ENCODE assay signal across 16 cellular contexts in genomic region chr3:25502233-25502632, GRCh38.
DNase-seq lines count a peak whose midpoint lies in the region; TF ChIP-seq lines count a peak whose summit lies in the region.
"Had no signal": no experiment of that assay in that cellular context is flagged by ENCODE, and none has a peak within 500 bp of the region (broad histone marks: within the 10 kb centered on the region; RNA-seq: fewer than 3 reads in every experiment).

No MANE protein-coding gene starts in this region.

- H3K4me1 Mint-ChIP-seq in H9 (peaks cover 6% of the 10 kb centered on the region in 2 experiments), endodermal cell (peaks cover 9% of the 10 kb centered on the region), progenitor cell of endocrine pancreas (ENCODE audit: low read depth) (peaks cover 9% of the 10 kb centered on the region)
- H3K4me1 Mint-ChIP-seq: B cell had no signal

- TF ChIP-seq CTCF in A673 (conservative IDR thresholded peaks at IDR 0.05; ENCODE audit: low read depth, low read length) (peak; percentile 38; the same call in 1 of the 2 replicates), H9 (conservative IDR thresholded peaks at IDR 0.05) (peak; percentile 39; the same call in 2 of the 3 replicates), endodermal cell (conservative IDR thresholded peaks at IDR 0.05) (peak; percentile 64), progenitor cell of endocrine pancreas (IDR thresholded peaks at IDR 0.05; ENCODE audit: unreplicated experiment) (peak; percentile 12)

- WGBS in H9 (ENCODE audit: extremely low coverage, insufficient read length, low lambda C conversion rate) = no CpG with 5 or more reads among the region's 1 CpG
- WGBS in endodermal cell (ENCODE audit: insufficient coverage in 1 of 2, insufficient read length in 1 of 2), 2 experiments = 89% methylated on average over 1 of the region's 1 CpG; no CpG with 5 or more reads in 1 of the 2 experiments

- H3K27me3 ChIP-seq in A673 (replicated peaks; ENCODE audit: insufficient read depth, low read depth, low read length, poor library complexity) (no peaks in the 10 kb centered on the region), H9 (ENCODE audit: insufficient read depth, low read length) (no peaks in the 10 kb centered on the region), endodermal cell (ENCODE audit: control insufficient read depth, insufficient read depth, low read length, poor library complexity, severe bottlenecking) (no peaks in the 10 kb centered on the region)

- no peak overlapping the region for H3T11ph ChIP-seq in H9 (ENCODE audit: low read length)

- no peak overlapping the region for H2BK15ac ChIP-seq in H9 (ENCODE audit: low read depth, low read length)

- no peak overlapping the region for H2BK120ac ChIP-seq in H9 (ENCODE audit: low read depth, low read length, poor library complexity, severe bottlenecking)

- H4K20me1 ChIP-seq in H9 (ENCODE audit: control insufficient read depth, insufficient read depth, insufficient read length) = no peaks in the 10 kb centered on the region

- H3K79me2 ChIP-seq in H9 (ENCODE audit: insufficient read depth, low read length) = no peaks in the 10 kb centered on the region

- no peaks in the 10 kb centered on the region for H3K79me1 ChIP-seq in H9 (ENCODE audit: insufficient read depth, low read depth, low read length, poor library complexity, severe bottlenecking)

- H3K36me3 Mint-ChIP-seq in H9 (ENCODE audit: insufficient read depth in 1 of 3, low read depth in 3 of 3) = no peaks in the 10 kb centered on the region
- H3K36me3 Mint-ChIP-seq in endodermal cell (ENCODE audit: low read depth) = peaks cover 56% of the 10 kb centered on the region
- peaks cover 45% of the 10 kb centered on the region for H3K36me3 Mint-ChIP-seq in progenitor cell of endocrine pancreas (ENCODE audit: insufficient read depth)

- no peak overlapping the region for H3K23ac ChIP-seq in H9 (ENCODE audit: insufficient read length, low read depth, low read length)

- no peak overlapping the region for H2BK5ac ChIP-seq in H9 (ENCODE audit: insufficient read length, low read length)

- H3K9ac ChIP-seq in H9 (ENCODE audit: extremely low read depth, insufficient read length, low read length) (no peak overlapping the region), endodermal cell (ENCODE audit: extremely low read depth, low read length, poor library complexity, severe bottlenecking) (no peak overlapping the region)
- H3K9ac ChIP-seq: GM23248, KMS-11 had no signal

- H2AK5ac ChIP-seq in H9 (ENCODE audit: insufficient read length, low read length) = no peak overlapping the region

- no peak overlapping the region for H2BK20ac ChIP-seq in H9 (ENCODE audit: low read depth, low read length, poor library complexity, severe bottlenecking)

- no peak overlapping the region for H2BK12ac ChIP-seq in H9 (ENCODE audit: insufficient read length, low read depth, low read length)

- DNase-seq in A673 (ENCODE audit: low spot score) = no peak
- no peak for DNase-seq in H9
- no peak for DNase-seq in endodermal cell
- DNase-seq in progenitor cell of endocrine pancreas (ENCODE audit: low spot score, unreplicated experiment) = no peak
- DNase-seq in NCI-H1092 (lab: John Stamatoyannopoulos, UW) = no peak
- no peak for DNase-seq in HK-2 (ENCODE audit: unreplicated experiment)
- no peak for DNase-seq in activated CD8-positive, alpha-beta memory T cell treated with anti-CD3 and anti-CD28 coated beads, Interleukin-2, amount 50 U/mL, for 4 hours
- DNase-seq: C1 segment of cervical spinal cord; CD4-positive, alpha-beta T cell; DMS79; GM23248; HCEC 1CT; HFFc6 had no signal

- H4K5ac ChIP-seq in H9 (ENCODE audit: insufficient read length, low read depth, low read length) = no peak overlapping the region

- no peaks in the 10 kb centered on the region for H3K9me3 ChIP-seq in A673 (ENCODE audit: low read depth, low read length, poor library complexity, severe bottlenecking)
- no peaks in the 10 kb centered on the region for H3K9me3 ChIP-seq in H9 (ENCODE audit: control insufficient read depth, low read depth, low read length)
- no peaks in the 10 kb centered on the region for H3K9me3 ChIP-seq in endodermal cell (ENCODE audit: control insufficient read depth, low read length)

- H3K4me3 Mint-ChIP-seq in H9 (no peak overlapping the region), endodermal cell (no peak overlapping the region), progenitor cell of endocrine pancreas (ENCODE audit: low read depth) (no peak overlapping the region)
- H3K4me3 Mint-ChIP-seq: B cell; CD4-positive, alpha-beta T cell; HFFc6 had no signal

- no peak overlapping the region for H4K8ac ChIP-seq in H9 (replicated peaks; ENCODE audit: insufficient read length, low read depth, low read length)

- H3K18ac ChIP-seq in H9 (ENCODE audit: insufficient read length, low read depth, low read length) = no peak overlapping the region

- BruUV-seq in A673 (replicated peaks; lab: Mats Ljungman, UMichigan) = no TSS peak

- H3K9me3 Mint-ChIP-seq in H9 (no peaks in the 10 kb centered on the region), endodermal cell (no peaks in the 10 kb centered on the region), progenitor cell of endocrine pancreas (ENCODE audit: low read depth) (peaks cover 4% of the 10 kb centered on the region)

- no peak overlapping the region for H3K27ac Mint-ChIP-seq in H9
- no peak overlapping the region for H3K27ac Mint-ChIP-seq in endodermal cell
- no peak overlapping the region for H3K27ac Mint-ChIP-seq in progenitor cell of endocrine pancreas
- H3K27ac Mint-ChIP-seq: B cell; CD4-positive, alpha-beta T cell; HFFc6 had no signal

- no peak overlapping the region for H4K91ac ChIP-seq in H9 (ENCODE audit: insufficient read length, low read depth, low read length)

- H3K4me2 ChIP-seq in H9 (ENCODE audit: insufficient read depth, insufficient read length, low read length) = no peak overlapping the region
- H3K4me2 ChIP-seq: KMS-11 had no signal

- intact Hi-C loops in A673 (cut with micrococcal nuclease; ENCODE audit: unreplicated experiment) = loop anchor here (2.0 kb wide), 2 partner anchors 31 to 47 kb away; no protein-coding TSS in a partner anchor

- H3K4me3 ChIP-seq in A673 (ENCODE audit: low read depth, low read length, poor library complexity, severe bottlenecking) (no peak overlapping the region), endodermal cell (ENCODE audit: low read length) (no peak overlapping the region)
- H3K4me3 ChIP-seq: GM12878, GM23248 had no signal

- H3K27ac ChIP-seq in A673 (ENCODE audit: low read depth, low read length, poor library complexity, severe bottlenecking) = no peak overlapping the region
- no peak overlapping the region for H3K27ac ChIP-seq in H9 (ENCODE audit: insufficient read length, low read depth, low read length)
- H3K27ac ChIP-seq in endodermal cell (ENCODE audit: low read depth, low read length) = no peak overlapping the region
- H3K27ac ChIP-seq: GM23248, KMS-11 had no signal

- H3K4me1 ChIP-seq in A673 (ENCODE audit: insufficient read depth, low read length, poor library complexity, severe bottlenecking) = peaks cover 19% of the 10 kb centered on the region
- H3K4me1 ChIP-seq in H9 (ENCODE audit: insufficient read depth, low read length) = no peaks in the 10 kb centered on the region
- no peaks in the 10 kb centered on the region for H3K4me1 ChIP-seq in endodermal cell (ENCODE audit: control insufficient read depth, insufficient read depth, low read length)

- H3K4ac ChIP-seq in H9 (ENCODE audit: low read depth, low read length) = no peak overlapping the region

- CTCF ChIA-PET in A673 (lab: Charles Lee) = interaction anchor here (0.6 kb wide), 1 partner anchor 46 kb away, joined by 4 read pairs; no protein-coding TSS in a partner anchor

- H3K14ac ChIP-seq in H9 (ENCODE audit: insufficient read depth, low read length) = no peak overlapping the region

- H3K36me3 ChIP-seq in A673 (ENCODE audit: insufficient read depth, low read length, poor library complexity, severe bottlenecking) (no peaks in the 10 kb centered on the region), endodermal cell (ENCODE audit: control insufficient read depth, insufficient read depth, low read length) (peaks cover 52% of the 10 kb centered on the region)

- H3K56ac ChIP-seq in H9 (ENCODE audit: insufficient read length, low read depth, low read length) = no peak overlapping the region

- no peaks in the 10 kb centered on the region for H3K27me3 Mint-ChIP-seq in H9 (ENCODE audit: low read depth)
- no peaks in the 10 kb centered on the region for H3K27me3 Mint-ChIP-seq in endodermal cell (ENCODE audit: insufficient read depth)
- no peaks in the 10 kb centered on the region for H3K27me3 Mint-ChIP-seq in progenitor cell of endocrine pancreas

- POLR2A ChIA-PET in A673 (lab: Charles Lee; ENCODE audit: low non-redundant PET) = no interaction called here

- no peaks in the 10 kb centered on the region for H3K23me2 ChIP-seq in H9 (ENCODE audit: insufficient read length, low read depth, low read length, poor library complexity, severe bottlenecking)

- no peak overlapping the region for H2AFZ ChIP-seq in H9 (ENCODE audit: low read length)
- H2AFZ ChIP-seq: GM23248 had no signal

Comparison
In these comparisons a context has a peak if more than half of its experiments do, and no peak if none do; other contexts are left out.
1. CTCF ChIP-seq: peak in every context shown above with its lines; median percentile 64 in endodermal cell; 39 in H9; 38 in A673; 12 in progenitor cell of endocrine pancreas.